In the genomic region with DNA sequence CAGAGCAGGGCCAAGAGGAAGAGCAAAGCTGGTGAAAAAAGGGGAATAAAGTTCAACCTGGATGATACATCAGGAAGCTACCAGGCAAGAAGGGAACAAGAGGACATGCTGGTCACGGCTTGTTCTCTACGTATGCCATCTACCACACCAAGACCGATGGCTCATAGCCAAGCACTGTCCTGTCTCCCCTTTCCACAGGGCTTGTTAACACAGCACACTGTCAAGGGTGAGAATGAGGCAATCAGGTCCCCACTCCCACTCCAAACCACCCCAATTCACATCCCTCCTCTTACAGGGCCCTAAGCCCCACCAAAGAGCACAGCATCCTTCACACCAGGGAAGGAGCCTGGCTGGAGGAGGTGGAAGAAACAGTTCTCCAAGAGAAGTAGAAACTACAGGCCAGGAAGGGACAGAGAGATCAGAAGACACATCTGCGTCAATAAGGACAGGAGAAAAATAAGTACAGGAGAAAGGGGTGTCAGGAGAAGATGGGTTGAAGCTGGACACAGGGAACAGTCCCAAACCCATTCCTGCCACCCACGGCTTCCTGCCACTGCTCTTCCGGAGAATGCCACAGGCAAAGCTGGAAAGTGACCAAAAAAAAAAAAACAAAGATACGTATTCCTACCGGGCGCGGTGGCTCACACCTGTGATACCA, we compare ENCODE assay signal across 9 cellular contexts. TPM values are rescaled to one million over a fixed set of nuclear protein-coding genes. Genes with fewer than 3 reads are reported as not detected.
A peak's percentile ranks its signal among the peaks of the same experiment; 100 is the strongest.
DNase-seq lines count a peak whose midpoint lies in the region; ATAC-seq, FAIRE-seq and TF ChIP-seq lines count a peak whose summit lies in the region.
"Had no signal": no experiment of that assay in that cellular context is flagged by ENCODE, and none has a peak within 500 bp of the region (broad histone marks: within the 10 kb centered on the region; RNA-seq: fewer than 3 reads in every experiment).

No MANE protein-coding gene starts in this region.

- H4K20me1 ChIP-seq in astrocyte (ENCODE audit: insufficient read depth, low read length), result peaks cover 40% of the 10 kb centered on the region

- CTCF ChIA-PET in activated naive CD4-positive, alpha-beta T cell treated with anti-CD3 and anti-CD28 coated beads, Interleukin-2, amount 10 ng/mL, durations not matched to agents 7 days and 5 days (lab: Charles Lee), result interaction anchor here (0.6 to 2.3 kb wide), 6 partner anchors 10 to 119 kb away, joined by 3 to 9 read pairs (median 5); a partner anchor contains a TSS

- intact Hi-C loops in right lobe of liver (cut with DNase I), result no loop called here

- peak overlapping the region; percentile 74 for H3K27ac Mint-ChIP-seq in activated naive CD4-positive, alpha-beta T cell treated with anti-CD3 and anti-CD28 coated beads, Interleukin-2, amount 10 ng/mL, durations not matched to agents 7 days and 5 days
- H3K27ac Mint-ChIP-seq in astrocyte (ENCODE audit: unreplicated experiment), result no peak overlapping the region

- no peaks in the 10 kb centered on the region for H3K27me3 Mint-ChIP-seq in activated naive CD4-positive, alpha-beta T cell treated with anti-CD3 and anti-CD28 coated beads, Interleukin-2, amount 10 ng/mL, durations not matched to agents 7 days and 5 days
- no peaks in the 10 kb centered on the region for H3K27me3 Mint-ChIP-seq in astrocyte (ENCODE audit: low read depth, unreplicated experiment)

- TF ChIP-seq CTCF in astrocyte (IDR thresholded peaks at IDR 0.05; ENCODE audit: insufficient read depth, low read depth, low read length) (no peak), right lobe of liver (IDR thresholded peaks at IDR 0.05) (no peak)

- peaks cover 67% of the 10 kb centered on the region for H3K79me2 ChIP-seq in astrocyte (ENCODE audit: insufficient read depth, low read length)

- H3K4me3 ChIP-seq in astrocyte (ENCODE audit: insufficient read depth, low read depth, low read length), result peak overlapping the region; percentile 77
- peak overlapping the region; percentile 63 to 83 (median 65) for H3K4me3 ChIP-seq in right lobe of liver

- H3K4me3 Mint-ChIP-seq in activated naive CD4-positive, alpha-beta T cell treated with anti-CD3 and anti-CD28 coated beads, Interleukin-2, amount 10 ng/mL, durations not matched to agents 7 days and 5 days, result peak overlapping the region; percentile 4
- peak overlapping the region; percentile 93 for H3K4me3 Mint-ChIP-seq in astrocyte (ENCODE audit: unreplicated experiment)

- no peak for DNase-seq in activated naive CD4-positive, alpha-beta T cell treated with anti-CD3 and anti-CD28 coated beads, Interleukin-2, amount 10 ng/mL, durations not matched to agents 7 days and 5 days
- DNase-seq in activated naive CD4-positive, alpha-beta T cell treated with Interleukin-2 at 50 U/mL for 16 hours, result no peak
- DNase-seq in astrocyte (ENCODE audit: low read depth), result no peak
- DNase-seq in right lobe of liver, result peak in 2 of 3 donors; percentile 52 to 69
- peak; percentile 80 for DNase-seq in ureter (ENCODE audit: low spot score)
- no peak for DNase-seq in NCI-H2171 treated with DMSO at 0.1 percent for 48 hours (lab: John Stamatoyannopoulos, UW)
- DNase-seq in SIG-M5 treated with dmso at 0.1 percent for 504 hours (lab: John Stamatoyannopoulos, UW; ENCODE audit: unreplicated experiment), result no peak
- DNase-seq: GF-D8 had no signal

- H3K4me2 ChIP-seq in astrocyte (ENCODE audit: low read length), result peak overlapping the region; percentile 94

- H3K27me3 ChIP-seq in astrocyte (ENCODE audit: insufficient read depth, low read length) (no peaks in the 10 kb centered on the region), right lobe of liver (no peaks in the 10 kb centered on the region)

- no peak overlapping the region for H2AFZ ChIP-seq in astrocyte (ENCODE audit: low read depth, low read length)

- peak; percentile 13 for FAIRE-seq in astrocyte (lab: Jason Lieb, UNC)

- peak overlapping the region; percentile 91 for H3K9ac ChIP-seq in astrocyte (ENCODE audit: low read length)

- 22% methylated on average over 8 of the region's 10 CpGs for WGBS in right lobe of liver (ENCODE audit: insufficient coverage, low coverage, low lambda C conversion rate, missing lambda C conversion rate)

- H3K27ac ChIP-seq in astrocyte (ENCODE audit: low read depth, low read length) (peak overlapping the region; percentile 99), right lobe of liver (peak overlapping the region; percentile 98 to 99 (median 99))

- H3K36me3 Mint-ChIP-seq in activated naive CD4-positive, alpha-beta T cell treated with anti-CD3 and anti-CD28 coated beads, Interleukin-2, amount 10 ng/mL, durations not matched to agents 7 days and 5 days, result peaks cover 41% of the 10 kb centered on the region
- H3K36me3 Mint-ChIP-seq in astrocyte (ENCODE audit: low read depth, unreplicated experiment), result peaks cover 3% of the 10 kb centered on the region

- no peaks in the 10 kb centered on the region for H3K9me3 Mint-ChIP-seq in activated naive CD4-positive, alpha-beta T cell treated with anti-CD3 and anti-CD28 coated beads, Interleukin-2, amount 10 ng/mL, durations not matched to agents 7 days and 5 days
- no peaks in the 10 kb centered on the region for H3K9me3 Mint-ChIP-seq in astrocyte (ENCODE audit: unreplicated experiment)

- no peak for ATAC-seq in right lobe of liver
- no peak for ATAC-seq in activated CD4-positive, CD25-positive, alpha-beta regulatory T cell treated with anti-CD3 and anti-CD28 coated beads, Interleukin-2, amount 50 U/mL, for 24 hours

- H3K4me1 Mint-ChIP-seq in activated naive CD4-positive, alpha-beta T cell treated with anti-CD3 and anti-CD28 coated beads, Interleukin-2, amount 10 ng/mL, durations not matched to agents 7 days and 5 days, result peaks cover 46% of the 10 kb centered on the region
- H3K4me1 Mint-ChIP-seq in astrocyte (ENCODE audit: low read depth, unreplicated experiment), result peaks cover 29% of the 10 kb centered on the region

- no peaks in the 10 kb centered on the region for H3K9me3 ChIP-seq in astrocyte (ENCODE audit: insufficient read depth, low read depth, low read length)
- no peaks in the 10 kb centered on the region for H3K9me3 ChIP-seq in right lobe of liver

- no peak for TF ChIP-seq POLR2A in right lobe of liver (IDR thresholded peaks at IDR 0.05)

- H3K36me3 ChIP-seq in astrocyte (ENCODE audit: insufficient read depth, low read length), result peaks cover 18% of the 10 kb centered on the region
- H3K36me3 ChIP-seq in right lobe of liver, result peaks cover 0 to 22% (median 11%) of the 10 kb centered on the region in 4 donors

- H3K4me1 ChIP-seq in astrocyte (ENCODE audit: insufficient read depth, low read length) (peaks cover 47% of the 10 kb centered on the region), right lobe of liver (peaks cover 0 to 36% (median 14%) of the 10 kb centered on the region in 4 donors)

RNA-seq across cellular contexts. Expression of a gene that starts 0.9 kb away (rescaled TPM):
- 391 and 397 TPM in 2 replicates for total RNA-seq in astrocyte
- 100 to 1,000 TPM in 1 of 6 experiments, 10 to 100 TPM in 5; 44.6 to 108 (median 75.3) TPM for total RNA-seq in right lobe of liver
- 216 TPM for total RNA-seq in ureter

RNA-seq across cellular contexts. Expression of a gene that starts 3.0 kb away (rescaled TPM):
- total RNA-seq in astrocyte, result 36.5 and 37.9 TPM in 2 replicates
- total RNA-seq in right lobe of liver, result 10 to 100 TPM; 14.9 to 51.7 (median 23.1) TPM
- 24.8 TPM for total RNA-seq in ureter

RNA-seq across cellular contexts. Expression of a gene that starts 9.9 kb away (rescaled TPM):
- total RNA-seq in astrocyte (20.0 and 21.8 TPM in 2 replicates), right lobe of liver (10 to 100 TPM in 4 of 6 experiments, 1 to 10 TPM in 2; 9.1 to 13.5 (median 10.9) TPM), ureter (35.8 TPM)

RNA-seq across cellular contexts. Expression of a gene that starts 11.7 kb away (rescaled TPM):
- 46.6 and 51.5 TPM in 2 replicates for total RNA-seq in astrocyte
- 10 to 100 TPM; 18.3 to 33.1 (median 24.6) TPM for total RNA-seq in right lobe of liver
- 48.3 TPM for total RNA-seq in ureter

RNA-seq across cellular contexts. Expression of a gene that starts 15.6 kb away (rescaled TPM):
- total RNA-seq in astrocyte (89.2 and 96.4 TPM in 2 replicates), right lobe of liver (10 to 100 TPM; 16.7 to 25.9 (median 19.1) TPM), ureter (71.2 TPM)

Comparison
In these comparisons a context has a peak if more than half of its experiments do, and no peak if none do; other contexts are left out.
1. DNase-seq: peak in right lobe of liver (2 of 3) and ureter (single experiment); none in activated naive CD4-positive, alpha-beta T cell treated with anti-CD3 and anti-CD28 coated beads, Interleukin-2, amount 10 ng/mL, durations not matched to agents 7 days and 5 days (single experiment), activated naive CD4-positive, alpha-beta T cell treated with Interleukin-2 at 50 U/mL for 16 hours (single experiment), astrocyte (single experiment), NCI-H2171 treated with DMSO at 0.1 percent for 48 hours (single experiment) and SIG-M5 treated with dmso at 0.1 percent for 504 hours (single experiment).